Comparison of ENCODE assay signal across 1 cellular context in the genomic region with DNA sequence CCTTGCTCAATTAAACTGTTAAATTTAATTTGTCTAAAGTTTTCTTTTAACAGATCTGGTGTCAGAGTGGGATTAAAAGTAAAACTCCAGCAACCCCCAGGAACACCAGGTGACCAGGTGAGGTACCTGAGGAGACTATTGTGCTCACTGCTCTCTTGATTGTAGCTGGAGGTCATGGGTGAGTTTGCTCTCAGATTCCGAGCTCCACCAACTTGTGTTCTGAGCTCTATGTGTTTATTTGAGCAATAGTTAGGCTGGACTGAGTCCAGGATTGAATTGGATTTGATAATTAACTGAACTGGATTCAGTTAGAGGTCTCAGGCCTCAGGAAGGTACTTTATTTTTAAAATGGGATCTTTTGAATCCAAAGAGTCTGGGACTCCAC.
A peak's percentile ranks its signal among the peaks of the same experiment; 100 is the strongest.
TF ChIP-seq lines count a peak whose summit lies in the region.

No MANE protein-coding gene starts in this region.

TF ChIP-seq in H1, 55 proteins besides CTCF, POLR2A, EP300 and RAD21:
- TF ChIP-seq RBBP5 (IDR thresholded peaks at IDR 0.05; ENCODE audit: borderline replicate concordance, low read depth, low read length) (no peak), POLR2AphosphoS5 (IDR thresholded peaks at IDR 0.05; ENCODE audit: low read depth, low read length) (peak; percentile 55), NRF1 (IDR thresholded peaks at IDR 0.05; ENCODE audit: low read depth, low read length) (no peak), YY1 (IDR thresholded peaks at IDR 0.05; ENCODE audit: low read depth, low read length) (no peak)
